In the genomic region with DNA sequence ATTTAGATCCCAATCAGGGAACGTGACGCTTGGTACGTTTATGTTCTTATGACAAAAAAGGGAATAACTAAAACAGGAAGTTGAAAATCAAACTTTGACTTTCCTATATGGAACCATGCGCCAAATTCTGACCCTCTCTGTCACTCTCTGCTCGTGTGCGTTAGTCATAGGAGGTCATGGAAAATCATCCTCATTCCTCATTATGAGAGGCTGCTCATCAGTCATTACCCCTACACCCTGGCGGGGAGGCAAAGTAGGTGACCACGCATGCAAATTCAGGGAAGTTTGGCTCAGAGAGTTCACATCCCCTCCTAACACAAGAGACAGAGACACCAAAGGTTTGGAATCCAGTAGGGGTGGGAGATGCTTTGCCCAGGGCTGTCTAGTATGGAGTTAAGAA, we compare ENCODE assay signal across 25 cellular contexts.
DNase-seq lines count a peak whose midpoint lies in the region; ATAC-seq, FAIRE-seq and TF ChIP-seq lines count a peak whose summit lies in the region.
"Had no signal": no experiment of that assay in that cellular context is flagged by ENCODE, and none has a peak within 500 bp of the region (broad histone marks: within the 10 kb centered on the region; RNA-seq: fewer than 3 reads in every experiment).

No MANE protein-coding gene starts in this region.

- H3K4me1 Mint-ChIP-seq in T-helper 2 cell treated with Interferon-gamma antibody and Interleukin-4, amounts not matched to agents 5 μg/mL and 100 μg/mL, for 36 hours (ENCODE audit: low read depth): peaks cover 6% of the 10 kb centered on the region
- H3K4me1 Mint-ChIP-seq: CD8-positive, alpha-beta memory T cell; immature natural killer cell had no signal

- TF ChIP-seq POLR2A in erythroblast (IDR thresholded peaks at IDR 0.05; ENCODE audit: low read length): peak; percentile 16

- no peak overlapping the region for H3K4me3 ChIP-seq in MM.1S (ENCODE audit: low read length)
- H3K4me3 ChIP-seq: HAP-1, hepatocyte, pancreas, right lobe of liver had no signal

- no peaks in the 10 kb centered on the region for H3K9me3 Mint-ChIP-seq in T-helper 2 cell treated with Interferon-gamma antibody and Interleukin-4, amounts not matched to agents 5 μg/mL and 100 μg/mL, for 36 hours
- H3K9me3 Mint-ChIP-seq: activated naive CD8-positive, alpha-beta T cell treated with anti-CD3 and anti-CD28 coated beads, Interleukin-2, amount 10 ng/mL, durations not matched to agents 7 days and 5 days; immature natural killer cell had no signal

- H3K79me2 ChIP-seq in MM.1S (ENCODE audit: low read length): no peaks in the 10 kb centered on the region
- H3K79me2 ChIP-seq: hepatocyte had no signal

- no peak for FAIRE-seq in GM19239 (lab: Jason Lieb, UNC)
- FAIRE-seq: G401.6, pancreas had no signal

- no peaks in the 10 kb centered on the region for H3K36me3 ChIP-seq in MM.1S (replicated peaks; ENCODE audit: insufficient read depth, low read length)
- H3K36me3 ChIP-seq: HAP-1, pancreas, right lobe of liver had no signal

- no peak overlapping the region for H3K4me2 ChIP-seq in MM.1S (ENCODE audit: low read depth, low read length)
- H3K4me2 ChIP-seq: hepatocyte had no signal

- no peak overlapping the region for H3K27ac ChIP-seq in MM.1S (ENCODE audit: low read length)
- H3K27ac ChIP-seq: epithelial cell of prostate, hepatocyte, pancreas, right lobe of liver had no signal

- no peak overlapping the region for H2AFZ ChIP-seq in MM.1S (ENCODE audit: low read length)
- H2AFZ ChIP-seq: hepatocyte had no signal

- H3K9me3 ChIP-seq in MM.1S (replicated peaks; ENCODE audit: insufficient read depth, low read length): no peaks in the 10 kb centered on the region
- H3K9me3 ChIP-seq: HAP-1, pancreas, right lobe of liver had no signal

- no peak overlapping the region for H3K27ac Mint-ChIP-seq in T-helper 2 cell treated with Interferon-gamma antibody and Interleukin-4, amounts not matched to agents 5 μg/mL and 100 μg/mL, for 36 hours
- H3K27ac Mint-ChIP-seq: activated naive CD8-positive, alpha-beta T cell treated with anti-CD3 and anti-CD28 coated beads, Interleukin-2, amount 10 ng/mL, durations not matched to agents 7 days and 5 days; CD8-positive, alpha-beta memory T cell; nephron had no signal

- TF ChIP-seq CTCF in MM.1S (IDR thresholded peaks at IDR 0.05; ENCODE audit: low read length): no peak

- no peaks in the 10 kb centered on the region for H3F3A ChIP-seq in MM.1S (ENCODE audit: insufficient read depth, low read length)

- no peaks in the 10 kb centered on the region for H3K4me1 ChIP-seq in MM.1S (ENCODE audit: low read length)
- H3K4me1 ChIP-seq: HAP-1, pancreas had no signal

- peaks cover 2% of the 10 kb centered on the region for H3K27me3 Mint-ChIP-seq in T-helper 2 cell treated with Interferon-gamma antibody and Interleukin-4, amounts not matched to agents 5 μg/mL and 100 μg/mL, for 36 hours (ENCODE audit: low read depth)

- H3K9me2 ChIP-seq in MM.1S (replicated peaks; ENCODE audit: insufficient read depth, low read length): no peaks in the 10 kb centered on the region

- peak; percentile 10 for DNase-seq in T-helper 2 cell treated with Interferon-gamma antibody and Interleukin-4, amounts not matched to agents 5 μg/mL and 100 μg/mL, for 36 hours (ENCODE audit: low spot score)
- DNase-seq in T-helper 2 cell (no peak), erythroblast (lab: John Stamatoyannopoulos, UW) (no peak), GM19239 (ENCODE audit: insufficient read length, low spot score) (no peak), MM.1S (no peak)
- DNase-seq in stimulated activated CD4-positive, alpha-beta T cell treated with anti-CD3 and anti-CD28 coated beads, Interleukin-4, amount 100 ng/mL, for 24 hours: peak; percentile 29
- DNase-seq in stimulated activated CD4-positive, alpha-beta T cell treated with anti-CD3 and anti-CD28 coated beads, Interleukin-4, amount 100 ng/mL, for 1 hour: no peak
- DNase-seq: 8988T; activated naive CD8-positive, alpha-beta T cell treated with anti-CD3 and anti-CD28 coated beads, Interleukin-2, amount 10 ng/mL, durations not matched to agents 7 days and 5 days; CD8-positive, alpha-beta memory T cell; cerebellar nuclear complex; foreskin fibroblast; immature natural killer cell; left ventricle myocardium superior; NCI-H187; NCI-H526 treated with DMSO at 0.1 percent for 48 hours; pancreas; right lobe of liver; SHP77 had no signal

- H4K20me1 ChIP-seq in MM.1S (ENCODE audit: insufficient read depth, low read length): no peaks in the 10 kb centered on the region

- no peaks in the 10 kb centered on the region for H3K27me3 ChIP-seq in MM.1S (replicated peaks; ENCODE audit: insufficient read depth, low read length)
- H3K27me3 ChIP-seq: pancreas, right lobe of liver had no signal

- no peak overlapping the region for H3K9ac ChIP-seq in MM.1S (ENCODE audit: low read length)

- no peaks in the 10 kb centered on the region for H3K36me3 Mint-ChIP-seq in T-helper 2 cell treated with Interferon-gamma antibody and Interleukin-4, amounts not matched to agents 5 μg/mL and 100 μg/mL, for 36 hours (ENCODE audit: low read depth)
- H3K36me3 Mint-ChIP-seq: activated naive CD8-positive, alpha-beta T cell treated with anti-CD3 and anti-CD28 coated beads, Interleukin-2, amount 10 ng/mL, durations not matched to agents 7 days and 5 days; immature natural killer cell had no signal

- H3K4me3 Mint-ChIP-seq in T-helper 2 cell treated with Interferon-gamma antibody and Interleukin-4, amounts not matched to agents 5 μg/mL and 100 μg/mL, for 36 hours: no peak overlapping the region
- H3K4me3 Mint-ChIP-seq: activated naive CD8-positive, alpha-beta T cell treated with anti-CD3 and anti-CD28 coated beads, Interleukin-2, amount 10 ng/mL, durations not matched to agents 7 days and 5 days; CD8-positive, alpha-beta memory T cell; immature natural killer cell; nephron had no signal

- no peak for ATAC-seq in GM18858 (IDR thresholded peaks at IDR 0.05; ENCODE audit: unreplicated experiment)
- ATAC-seq: left ventricle myocardium superior, right lobe of liver had no signal

Comparison
In these comparisons a context has a peak if more than half of its experiments do, and no peak if none do; other contexts are left out.
1. DNase-seq: peak in T-helper 2 cell treated with Interferon-gamma antibody and Interleukin-4, amounts not matched to agents 5 μg/mL and 100 μg/mL, for 36 hours (single experiment) and stimulated activated CD4-positive, alpha-beta T cell treated with anti-CD3 and anti-CD28 coated beads, Interleukin-4, amount 100 ng/mL, for 24 hours (single experiment); none in T-helper 2 cell (0 of 5), stimulated activated CD4-positive, alpha-beta T cell treated with anti-CD3 and anti-CD28 coated beads, Interleukin-4, amount 100 ng/mL, for 1 hour (single experiment), erythroblast (0 of 2), GM19239 (single experiment) and MM.1S (single experiment).